Comparison of ENCODE assay signal across 12 cellular contexts in genomic region chr1:55338448-55338820, GRCh38.
DNase-seq lines count a peak whose midpoint lies in the region; ATAC-seq and TF ChIP-seq lines count a peak whose summit lies in the region.
"Had no signal": no experiment of that assay in that cellular context is flagged by ENCODE, and none has a peak within 500 bp of the region (broad histone marks: within the 10 kb centered on the region; RNA-seq: fewer than 3 reads in every experiment).

No MANE protein-coding gene starts in this region.

- DNase-seq in activated T-cell treated with anti-CD3 and anti-CD28 coated beads for 48 hours (ENCODE audit: low read depth), result peak; percentile 4
- no peak for DNase-seq in activated T-cell treated with anti-CD3 and anti-CD28 coated beads for 4 hours
- DNase-seq in LHCN-M2 (ENCODE audit: low read depth), result peak; percentile 17
- peak; percentile 16 for DNase-seq in coronary artery (ENCODE audit: low spot score)
- no peak for DNase-seq in COR-L47 (lab: John Stamatoyannopoulos, UW)
- DNase-seq in glomerular visceral epithelial cell (ENCODE audit: extremely low spot score), result no peak
- no peak for DNase-seq in T-cell
- DNase-seq: CD4-positive, alpha-beta memory T cell; left ventricle myocardium inferior had no signal

- POLR2A ChIA-PET in T-cell (lab: Charles Lee), result no interaction called here

- H3K36me3 Mint-ChIP-seq in T-cell, result peaks cover 5% of the 10 kb centered on the region

- no peak for TF ChIP-seq CTCF in coronary artery (IDR thresholded peaks at IDR 0.05)

- no peak overlapping the region for H3K27ac ChIP-seq in coronary artery
- H3K27ac ChIP-seq: ascending aorta, left ventricle myocardium inferior had no signal

- H3K27me3 Mint-ChIP-seq in T-cell, result peaks cover 7 to 8% of the 10 kb centered on the region in 2 donors

- H3K4me3 ChIP-seq in coronary artery, result no peak overlapping the region
- H3K4me3 ChIP-seq: ascending aorta, left ventricle myocardium inferior had no signal

- H3K27ac Mint-ChIP-seq in T-cell, result no peak overlapping the region
- H3K27ac Mint-ChIP-seq: CD4-positive, alpha-beta memory T cell; stimulated activated naive CD8-positive, alpha-beta T cell treated with anti-CD3 and anti-CD28 coated beads, Interleukin-15, Interleukin-2, amounts not matched to agents 100 ng/mL and 50 ng/mL, for 24 hours had no signal

- peaks cover 0 to 7% (median 0%) of the 10 kb centered on the region in 3 donors for H3K4me1 Mint-ChIP-seq in T-cell
- H3K4me1 Mint-ChIP-seq: CD4-positive, alpha-beta memory T cell had no signal

- H3K4me3 Mint-ChIP-seq in T-cell, result no peak overlapping the region
- H3K4me3 Mint-ChIP-seq: CD4-positive, alpha-beta memory T cell; stimulated activated naive CD8-positive, alpha-beta T cell treated with anti-CD3 and anti-CD28 coated beads, Interleukin-15, Interleukin-2, amounts not matched to agents 100 ng/mL and 50 ng/mL, for 24 hours had no signal

- ATAC-seq in GM21528 (IDR thresholded peaks at IDR 0.05; ENCODE audit: low FRiP score, unreplicated experiment), result peak; percentile 28
- no peak for ATAC-seq in T-cell (replicated peaks in 1 of 4)

- peaks cover 7 to 15% (median 8%) of the 10 kb centered on the region in 3 donors for H3K9me3 Mint-ChIP-seq in T-cell

- CTCF ChIA-PET in T-cell (lab: Charles Lee), result interaction anchor here in 1 of 2 donors (1.0 kb wide), 1 partner anchor 393 kb away, joined by 3 read pairs; no protein-coding TSS in a partner anchor

Comparison
In these comparisons a context has a peak if more than half of its experiments do, and no peak if none do; other contexts are left out.
1. DNase-seq: peak in activated T-cell treated with anti-CD3 and anti-CD28 coated beads for 48 hours (single experiment), LHCN-M2 (single experiment) and coronary artery (single experiment); none in activated T-cell treated with anti-CD3 and anti-CD28 coated beads for 4 hours (single experiment), COR-L47 (single experiment), glomerular visceral epithelial cell (single experiment) and T-cell (0 of 34).